8 cellular contexts compared by ENCODE assay signal in genomic region chr7:101815826-101816488, GRCh38. TPM values are rescaled to one million over a fixed set of nuclear protein-coding genes. Genes with fewer than 3 reads are reported as not detected.
A peak's percentile ranks its signal among the peaks of the same experiment; 100 is the strongest.
DNase-seq lines count a peak whose midpoint lies in the region; ATAC-seq, FAIRE-seq and TF ChIP-seq lines count a peak whose summit lies in the region.

No MANE protein-coding gene starts in this region.

- H3K27me3 Mint-ChIP-seq in activated naive CD4-positive, alpha-beta T cell treated with anti-CD3 and anti-CD28 coated beads, Interleukin-2, amount 50 U/mL, for 24 hours = no peaks in the 10 kb centered on the region

- ATAC-seq in GM21786 (IDR thresholded peaks at IDR 0.05; ENCODE audit: unreplicated experiment) = peak; percentile 53
- peak; percentile 82 for ATAC-seq in Right ventricle myocardium inferior
- ATAC-seq in pancreas = peak; percentile 64 to 78 (median 71)

- intact Hi-C loops in Right ventricle myocardium inferior (cut with DNase I) (loop anchor here (2.0 to 10.0 kb wide), 6 partner anchors 41 to 421 kb away; no protein-coding TSS in a partner anchor), pancreas (cut with DNase I) (loop anchor here in 1 of 3 donors (10.0 kb wide), 1 partner anchor 419 kb away; no protein-coding TSS in a partner anchor), transverse colon (cut with DNase I; ENCODE audit: low total_unique reads) (loop anchor here (10.0 kb wide), 3 partner anchors 69 to 309 kb away; no protein-coding TSS in a partner anchor)

- TF ChIP-seq EP300 in transverse colon (IDR thresholded peaks at IDR 0.05; ENCODE audit: low read depth) = no peak

- H3K9me3 Mint-ChIP-seq in activated naive CD4-positive, alpha-beta T cell treated with anti-CD3 and anti-CD28 coated beads, Interleukin-2, amount 50 U/mL, for 24 hours = no peaks in the 10 kb centered on the region

- H3K4me3 Mint-ChIP-seq in activated naive CD4-positive, alpha-beta T cell treated with anti-CD3 and anti-CD28 coated beads, Interleukin-2, amount 50 U/mL, for 24 hours = peak overlapping the region; percentile 82

- no peaks in the 10 kb centered on the region for H3K9me3 ChIP-seq in SJSA1 (replicated peaks)
- H3K9me3 ChIP-seq in pancreas = no peaks in the 10 kb centered on the region
- no peaks in the 10 kb centered on the region for H3K9me3 ChIP-seq in transverse colon

- H3K27ac ChIP-seq in SJSA1 = peak overlapping the region; percentile 72
- H3K27ac ChIP-seq in pancreas = peak overlapping the region in 2 of 4 donors; percentile 77 to 80
- peak overlapping the region; percentile 85 to 88 (median 86) for H3K27ac ChIP-seq in transverse colon

- H3K36me3 ChIP-seq in SJSA1 = peaks cover 12% of the 10 kb centered on the region
- no peaks in the 10 kb centered on the region for H3K36me3 ChIP-seq in pancreas
- H3K36me3 ChIP-seq in transverse colon = no peaks in the 10 kb centered on the region

- peak overlapping the region; percentile 80 for H3K27ac Mint-ChIP-seq in activated naive CD4-positive, alpha-beta T cell treated with anti-CD3 and anti-CD28 coated beads, Interleukin-2, amount 50 U/mL, for 24 hours

- H3K27me3 ChIP-seq in SJSA1 (replicated peaks) (0 out of 2 replicates have a peak, but pooled peaks cover 4% of the 10 kb centered on the region), pancreas (no peaks in the 10 kb centered on the region), transverse colon (no peaks in the 10 kb centered on the region)

- DNase-seq in DMS79 treated with DMSO at 0.1 percent for 48 hours (lab: John Stamatoyannopoulos, UW) (peak; percentile 66), LNCaP clone FGC (ENCODE audit: low read depth) (peak; percentile 40), SJSA1 (ENCODE audit: low read depth in 1 of 2, low spot score in 2 of 2) (peak; percentile 65 to 68), Right ventricle myocardium inferior (ENCODE audit: missing footprints) (peak; percentile 87), pancreas (peak; percentile 70 to 86 (median 80)), transverse colon (peak; percentile 79)

- no peak for FAIRE-seq in pancreas (lab: Jason Lieb, UNC)

- H3K4me1 ChIP-seq in SJSA1 (replicated peaks) (peaks cover 35% of the 10 kb centered on the region), pancreas (peaks cover 0 to 17% (median 11%) of the 10 kb centered on the region in 3 donors), transverse colon (peaks cover 7 to 34% (median 17%) of the 10 kb centered on the region in 4 donors)

- TF ChIP-seq CTCF in LNCaP clone FGC (IDR thresholded peaks at IDR 0.05; ENCODE audit: control insufficient read depth, extremely low read depth, insufficient read depth) (peak; percentile 23; the same call in 1 of the 2 replicates), pancreas (IDR thresholded peaks at IDR 0.05) (no peak), transverse colon (IDR thresholded peaks at IDR 0.05) (peak in 3 of 5 experiments; percentile 3 to 32 (median 21))

- H3K4me3 ChIP-seq in LNCaP clone FGC (ENCODE audit: low read depth, low read length) = peak overlapping the region; percentile 54
- H3K4me3 ChIP-seq in SJSA1 = peak overlapping the region; percentile 90
- peak overlapping the region; percentile 22 to 85 (median 62) for H3K4me3 ChIP-seq in pancreas
- peak overlapping the region; percentile 48 to 80 (median 67) for H3K4me3 ChIP-seq in transverse colon

- in situ Hi-C loops in transverse colon (cut with MboI; ENCODE audit: low pct_ligation_motif_present in 1 of 4, low pct_unique_long_range_greater_than_20kb in 1 of 4, low sequenced_read_pairs in 3 of 4) = loop anchor here in 1 of 4 donors (10.0 kb wide), 1 partner anchor 131 kb away; no protein-coding TSS in a partner anchor

- H3K36me3 Mint-ChIP-seq in activated naive CD4-positive, alpha-beta T cell treated with anti-CD3 and anti-CD28 coated beads, Interleukin-2, amount 50 U/mL, for 24 hours = no peaks in the 10 kb centered on the region

- peaks cover 32% of the 10 kb centered on the region for H3K4me1 Mint-ChIP-seq in activated naive CD4-positive, alpha-beta T cell treated with anti-CD3 and anti-CD28 coated beads, Interleukin-2, amount 50 U/mL, for 24 hours

- WGBS in pancreas, 2 donors = 0% methylated on average over 9 to 86 of the region's 88 CpGs
- 0% methylated on average over 39 of the region's 88 CpGs; no CpG with 5 or more reads in 1 of the 2 donors for WGBS in transverse colon (ENCODE audit: low coverage in 1 of 2), 2 donors

- TF ChIP-seq POLR2A in transverse colon (IDR thresholded peaks at IDR 0.05) = no peak

RNA-seq across cellular contexts. Expression of gene CUX1, which starts 1.5 kb away (rescaled TPM):
- total RNA-seq in SJSA1 (2014; rRNA removed; shearing (Covaris generic)) = 38.8 and 49.8 TPM in 2 replicates
- total RNA-seq in Right ventricle myocardium inferior (107 TPM), pancreas (10 to 100 TPM; 40.1 to 61.2 (median 48.4) TPM), transverse colon (100 to 1,000 TPM in 2 of 4 donors, 10 to 100 TPM in 2; 56.9 to 124 (median 93.2) TPM)
- polyA plus RNA-seq in pancreas = 10 to 100 TPM; 18.9 to 21.3 TPM

Comparison
In these comparisons a context has a peak if more than half of its experiments do, and no peak if none do; other contexts are left out.
1. CTCF ChIP-seq: peak in LNCaP clone FGC (single experiment) and transverse colon (3 of 5); none in pancreas (0 of 4).
2. Peak in every context shown above with its lines, with median percentiles within 50 percentile points of each other: DNase-seq, ATAC-seq and H3K4me3 ChIP-seq.